1 cellular context compared by ENCODE assay signal in genomic region chr3:178525180-178525704, GRCh38.
A peak's percentile ranks its signal among the peaks of the same experiment; 100 is the strongest.
TF ChIP-seq lines count a peak whose summit lies in the region.

No MANE protein-coding gene starts in this region.

TF ChIP-seq in H1, 55 proteins besides CTCF, POLR2A, EP300 and RAD21 (continued from another document):
- no peak for TF ChIP-seq CHD1 (IDR thresholded peaks at IDR 0.05; ENCODE audit: low read depth, low read length)
- TF ChIP-seq MAFK (IDR thresholded peaks at IDR 0.05; ENCODE audit: low read depth, low read length): peak; percentile 91
- TF ChIP-seq SAP30 (IDR thresholded peaks at IDR 0.05; ENCODE audit: insufficient read depth, insufficient replicate concordance, low read length): no peak
